18 cellular contexts compared by ENCODE assay signal in genomic region chr10:115772606-115773005, GRCh38.
DNase-seq lines count a peak whose midpoint lies in the region; ATAC-seq, FAIRE-seq and TF ChIP-seq lines count a peak whose summit lies in the region.
"Had no signal": no experiment of that assay in that cellular context is flagged by ENCODE, and none has a peak within 500 bp of the region (broad histone marks: within the 10 kb centered on the region; RNA-seq: fewer than 3 reads in every experiment).

No MANE protein-coding gene starts in this region.

- H3K9me3 ChIP-seq in left lung, result no peaks in the 10 kb centered on the region

- no peaks in the 10 kb centered on the region for H3K9me3 Mint-ChIP-seq in activated CD8-positive, alpha-beta T cell treated with anti-CD3 and anti-CD28 coated beads, Interleukin-2, amount 10 ng/mL, durations not matched to agents 7 days and 5 days (ENCODE audit: insufficient read depth)
- H3K9me3 Mint-ChIP-seq: mesothelial cell of epicardium; stimulated activated naive B cell treated with anti-CD40 and anti-IgM and Interleukin-4, amounts not matched to agents 10 μg/mL and 1 μg/mL and 100 μg/mL, for 72 hours; T-helper 2 cell treated with Interferon-gamma antibody and Interleukin-4, amounts not matched to agents 5 μg/mL and 100 μg/mL, for 36 hours had no signal

- no peaks in the 10 kb centered on the region for H3K27me3 Mint-ChIP-seq in activated CD8-positive, alpha-beta T cell treated with anti-CD3 and anti-CD28 coated beads, Interleukin-2, amount 10 ng/mL, durations not matched to agents 7 days and 5 days (ENCODE audit: low read depth)
- H3K27me3 Mint-ChIP-seq: central memory CD8-positive, alpha-beta T cell; progenitor cell of endocrine pancreas; stimulated activated naive B cell treated with anti-CD40 and anti-IgM and Interleukin-4, amounts not matched to agents 10 μg/mL and 1 μg/mL and 100 μg/mL, for 72 hours had no signal

- no peaks in the 10 kb centered on the region for H3K36me3 Mint-ChIP-seq in activated CD8-positive, alpha-beta T cell treated with anti-CD3 and anti-CD28 coated beads, Interleukin-2, amount 10 ng/mL, durations not matched to agents 7 days and 5 days (ENCODE audit: low read depth)
- H3K36me3 Mint-ChIP-seq: mesothelial cell of epicardium; stimulated activated naive B cell treated with anti-CD40 and anti-IgM and Interleukin-4, amounts not matched to agents 10 μg/mL and 1 μg/mL and 100 μg/mL, for 72 hours had no signal

- no peak overlapping the region for H3K27ac ChIP-seq in left lung
- H3K27ac ChIP-seq: C4-2B had no signal

- ATAC-seq in left lung, result peak; percentile 56
- ATAC-seq in HG02642 (IDR thresholded peaks at IDR 0.05; ENCODE audit: poor library complexity, unreplicated experiment), result no peak
- ATAC-seq in activated CD8-positive, alpha-beta T cell treated with anti-CD3 and anti-CD28 coated beads, Interleukin-2, amount 10 ng/mL, durations not matched to agents 7 days and 5 days, result no peak
- ATAC-seq: Panc1; stimulated activated naive B cell treated with anti-CD40 and anti-IgM and Interleukin-4, amounts not matched to agents 10 μg/mL and 1 μg/mL and 100 μg/mL, for 72 hours had no signal

- no peak for FAIRE-seq in HTR-8/SVneo (lab: Jason Lieb, UNC)

- no peaks in the 10 kb centered on the region for H3K4me1 ChIP-seq in left lung

- H3K36me3 ChIP-seq in left lung, result no peaks in the 10 kb centered on the region

- no peaks in the 10 kb centered on the region for H3K4me1 Mint-ChIP-seq in activated CD8-positive, alpha-beta T cell treated with anti-CD3 and anti-CD28 coated beads, Interleukin-2, amount 10 ng/mL, durations not matched to agents 7 days and 5 days (ENCODE audit: low read depth)
- H3K4me1 Mint-ChIP-seq: central memory CD8-positive, alpha-beta T cell; stimulated activated naive B cell treated with anti-CD40 and anti-IgM and Interleukin-4, amounts not matched to agents 10 μg/mL and 1 μg/mL and 100 μg/mL, for 72 hours had no signal

- POLR2A ChIA-PET in activated CD8-positive, alpha-beta T cell treated with anti-CD3 and anti-CD28 coated beads, Interleukin-2, amount 10 ng/mL, durations not matched to agents 7 days and 5 days (lab: Charles Lee), result no interaction called here

- TF ChIP-seq CTCF in cardiac fibroblast (IDR thresholded peaks at IDR 0.05; ENCODE audit: low read depth, low read length) (no peak), left lung (IDR thresholded peaks at IDR 0.05) (no peak)

- no peak overlapping the region for H3K27ac Mint-ChIP-seq in activated CD8-positive, alpha-beta T cell treated with anti-CD3 and anti-CD28 coated beads, Interleukin-2, amount 10 ng/mL, durations not matched to agents 7 days and 5 days
- H3K27ac Mint-ChIP-seq: mesothelial cell of epicardium; progenitor cell of endocrine pancreas; stimulated activated naive B cell treated with anti-CD40 and anti-IgM and Interleukin-4, amounts not matched to agents 10 μg/mL and 1 μg/mL and 100 μg/mL, for 72 hours; T-helper 2 cell treated with Interferon-gamma antibody and Interleukin-4, amounts not matched to agents 5 μg/mL and 100 μg/mL, for 36 hours had no signal

- CTCF ChIA-PET in activated CD8-positive, alpha-beta T cell treated with anti-CD3 and anti-CD28 coated beads, Interleukin-2, amount 10 ng/mL, durations not matched to agents 7 days and 5 days (lab: Charles Lee), result no interaction called here

- DNase-seq in AG08395 (ENCODE audit: low spot score), result peak; percentile 42
- peak; percentile 3 for DNase-seq in HTR-8/SVneo (ENCODE audit: insufficient read length, low spot score)
- DNase-seq in cardiac fibroblast (ENCODE audit: low read depth in 2 of 2), result peak; percentile 29 to 89
- DNase-seq in left lung, result no peak
- no peak for DNase-seq in activated CD4-positive, alpha-beta T cell treated with anti-CD3 and anti-CD28 coated beads, Interleukin-2, amount 50 U/mL, for 4 hours
- no peak for DNase-seq in NCI-H1048 (lab: John Stamatoyannopoulos, UW)
- DNase-seq in activated CD8-positive, alpha-beta T cell treated with anti-CD3 and anti-CD28 coated beads, Interleukin-2, amount 10 ng/mL, durations not matched to agents 7 days and 5 days, result no peak
- DNase-seq: activated CD4-positive, alpha-beta T cell treated with anti-CD3 and anti-CD28 coated beads, Interleukin-2, amount 50 U/mL, for 48 hours; NCI-H1436; stimulated activated CD4-positive, alpha-beta T cell treated with anti-CD3 and anti-CD28 coated beads, Interleukin-4, amount 100 ng/mL, for 4 hours; stimulated activated naive B cell treated with anti-CD40 and anti-IgM and Interleukin-4, amounts not matched to agents 10 μg/mL and 1 μg/mL and 100 μg/mL, for 72 hours had no signal

- no peak overlapping the region for H3K4me3 Mint-ChIP-seq in activated CD8-positive, alpha-beta T cell treated with anti-CD3 and anti-CD28 coated beads, Interleukin-2, amount 10 ng/mL, durations not matched to agents 7 days and 5 days
- H3K4me3 Mint-ChIP-seq: central memory CD8-positive, alpha-beta T cell; mesothelial cell of epicardium; stimulated activated naive B cell treated with anti-CD40 and anti-IgM and Interleukin-4, amounts not matched to agents 10 μg/mL and 1 μg/mL and 100 μg/mL, for 72 hours; T-helper 2 cell treated with Interferon-gamma antibody and Interleukin-4, amounts not matched to agents 5 μg/mL and 100 μg/mL, for 36 hours had no signal

- no peaks in the 10 kb centered on the region for H3K27me3 ChIP-seq in left lung

- H3K4me3 ChIP-seq in cardiac fibroblast (replicated peaks in 1 of 2; ENCODE audit: low read depth in 2 of 2, low read length in 2 of 2), result no peak overlapping the region
- H3K4me3 ChIP-seq in left lung, result no peak overlapping the region

- intact Hi-C loops in left lung (cut with DNase I), result no loop called here

Comparison
In these comparisons a context has a peak if more than half of its experiments do, and no peak if none do; other contexts are left out.
1. DNase-seq: peak in AG08395 (single experiment), HTR-8/SVneo (single experiment) and cardiac fibroblast (2 of 2); none in left lung (0 of 2), activated CD4-positive, alpha-beta T cell treated with anti-CD3 and anti-CD28 coated beads, Interleukin-2, amount 50 U/mL, for 4 hours (0 of 2), NCI-H1048 (single experiment) and activated CD8-positive, alpha-beta T cell treated with anti-CD3 and anti-CD28 coated beads, Interleukin-2, amount 10 ng/mL, durations not matched to agents 7 days and 5 days (single experiment).